1 cellular context compared by ENCODE assay signal in genomic region chr4:138686078-138686477, GRCh38.
TF ChIP-seq lines count a peak whose summit lies in the region.

No MANE protein-coding gene starts in this region.

TF ChIP-seq in H1, 55 proteins besides CTCF, POLR2A, EP300 and RAD21 (continued from another document):
- TF ChIP-seq POLR2AphosphoS5 (IDR thresholded peaks at IDR 0.05; ENCODE audit: low read depth, low read length): no peak
- no peak for TF ChIP-seq ZNF274 (IDR thresholded peaks at IDR 0.05; ENCODE audit: borderline replicate concordance, extremely low read depth, low read length)
- no peak for TF ChIP-seq CBX8 (IDR thresholded peaks at IDR 0.05; ENCODE audit: borderline replicate concordance, low read depth, low read length)
- TF ChIP-seq GABPA (IDR thresholded peaks at IDR 0.05; ENCODE audit: borderline replicate concordance, insufficient read depth, low read length): no peak
- no peak for TF ChIP-seq CHD2 (IDR thresholded peaks at IDR 0.05; ENCODE audit: low read length)
- no peak for TF ChIP-seq ASH2L (IDR thresholded peaks at IDR 0.05; ENCODE audit: low read length)
- TF ChIP-seq POU5F1 (IDR thresholded peaks at IDR 0.05; ENCODE audit: low read depth, low read length): no peak
- TF ChIP-seq USF2 (IDR thresholded peaks at IDR 0.05; ENCODE audit: low read length): no peak
